Comparison of ENCODE assay signal across 9 cellular contexts in genomic region chr5:178131446-178131996, GRCh38. TPM values are rescaled to one million over a fixed set of nuclear protein-coding genes. Genes with fewer than 3 reads are reported as not detected.
DNase-seq lines count a peak whose midpoint lies in the region; ATAC-seq, FAIRE-seq and TF ChIP-seq lines count a peak whose summit lies in the region.
"Had no signal": no experiment of that assay in that cellular context is flagged by ENCODE, and none has a peak within 500 bp of the region (broad histone marks: within the 10 kb centered on the region; RNA-seq: fewer than 3 reads in every experiment).

No MANE protein-coding gene starts in this region.

- ATAC-seq in HG02981 (IDR thresholded peaks at IDR 0.05; ENCODE audit: unreplicated experiment), result peak; percentile 2
- no peak for ATAC-seq in HG02798 (IDR thresholded peaks at IDR 0.05; ENCODE audit: poor library complexity, unreplicated experiment)

- H3K27ac ChIP-seq in muscle layer of colon (ENCODE audit: low read depth, low read length), result peak overlapping the region; percentile 91

- no peak for TF ChIP-seq CTCF in AG10803 (conservative IDR thresholded peaks at IDR 0.05; ENCODE audit: low read length)
- TF ChIP-seq CTCF in bronchial epithelial cell (IDR thresholded peaks at IDR 0.05; ENCODE audit: insufficient read depth, low read length, severe bottlenecking), result no peak

- no peaks in the 10 kb centered on the region for H3K9me3 ChIP-seq in muscle layer of colon (ENCODE audit: low read length)

- H3K4me3 ChIP-seq in AG10803 (ENCODE audit: low read length), result peak overlapping the region; percentile 81
- peak overlapping the region; percentile 86 for H3K4me3 ChIP-seq in bronchial epithelial cell (ENCODE audit: low read depth, low read length)
- peak overlapping the region; percentile 74 to 97 for H3K4me3 ChIP-seq in muscle layer of colon (ENCODE audit: low read depth in 1 of 2, low read length in 2 of 2)

- H3K9ac ChIP-seq in muscle layer of colon (ENCODE audit: low read length), result peak overlapping the region; percentile 68

- H3K36me3 ChIP-seq in bronchial epithelial cell (ENCODE audit: control insufficient read depth, insufficient read depth, low read length), result no peaks in the 10 kb centered on the region
- H3K36me3 ChIP-seq in muscle layer of colon (ENCODE audit: insufficient read depth, low read length), result peaks cover 14% of the 10 kb centered on the region

- H3K27me3 ChIP-seq in bronchial epithelial cell (ENCODE audit: control insufficient read depth, insufficient read depth, low read length) (no peaks in the 10 kb centered on the region), muscle layer of colon (ENCODE audit: control insufficient read depth in 1 of 2, insufficient read depth in 2 of 2, low read length in 2 of 2) (no peaks in the 10 kb centered on the region)

- no peak for FAIRE-seq in bronchial epithelial cell (lab: Jason Lieb, UNC)
- FAIRE-seq: colon had no signal

- H3K4me1 ChIP-seq in muscle layer of colon (ENCODE audit: insufficient read depth, low read length), result peaks cover 11% of the 10 kb centered on the region

- DNase-seq in AG10803 (ENCODE audit: low read depth), result no peak
- DNase-seq in bronchial epithelial cell (ENCODE audit: low read depth), result no peak
- DNase-seq in ureter (ENCODE audit: low spot score), result no peak
- DNase-seq in Kasumi-1 (lab: John Stamatoyannopoulos, UW), result no peak
- no peak for DNase-seq in NCI-H2107 (lab: John Stamatoyannopoulos, UW)

RNA-seq across cellular contexts. Expression of gene RMND5B, which starts 0.7 kb away (rescaled TPM):
- total RNA-seq in bronchial epithelial cell, result 42.9 and 46.5 TPM in 2 replicates
- total RNA-seq in ureter, result 43.7 TPM

RNA-seq across cellular contexts. Expression of gene N4BP3, which starts 18.2 kb away (rescaled TPM):
- total RNA-seq in bronchial epithelial cell, result 4.1 and 4.5 TPM in 2 replicates
- total RNA-seq in ureter, result 3.3 TPM

RNA-seq across cellular contexts. Expression of gene NHP2, which starts 22.2 kb away (rescaled TPM):
- total RNA-seq in bronchial epithelial cell (133 and 161 TPM in 2 replicates), ureter (183 TPM)

RNA-seq across cellular contexts. Expression of gene GMCL2, which starts 55.6 kb away (rescaled TPM):
- total RNA-seq in bronchial epithelial cell (not detected in 2 replicates), ureter (not detected)
